27 cellular contexts compared by ENCODE assay signal in genomic region chr22:33515733-33516297, GRCh38.
DNase-seq lines count a peak whose midpoint lies in the region; ATAC-seq, FAIRE-seq and TF ChIP-seq lines count a peak whose summit lies in the region.
"Had no signal": no experiment of that assay in that cellular context is flagged by ENCODE, and none has a peak within 500 bp of the region (broad histone marks: within the 10 kb centered on the region; RNA-seq: fewer than 3 reads in every experiment).

No MANE protein-coding gene starts in this region.

- no peak overlapping the region for H3K18ac ChIP-seq in H9 (ENCODE audit: insufficient read length, low read depth, low read length)

- no peaks in the 10 kb centered on the region for H3K4me1 ChIP-seq in H9 (ENCODE audit: insufficient read depth, low read length)
- no peaks in the 10 kb centered on the region for H3K4me1 ChIP-seq in K562 (replicated peaks in 1 of 2; ENCODE audit: control insufficient read depth in 2 of 2, insufficient read depth in 2 of 2, low read length in 2 of 2)
- peaks cover 13% of the 10 kb centered on the region for H3K4me1 ChIP-seq in suprapubic skin
- H3K4me1 ChIP-seq: adrenal gland, HAP-1, uterus had no signal

- H3K14ac ChIP-seq in H9 (ENCODE audit: insufficient read depth, low read length): no peak overlapping the region; the same call in 1 of the 2 replicates

- no peak overlapping the region for H3K23ac ChIP-seq in H9 (ENCODE audit: insufficient read length, low read depth, low read length)

- H2BK5ac ChIP-seq in H9 (ENCODE audit: insufficient read length, low read length): no peak overlapping the region

- DNase-seq in H9 (no peak), NCI-H128 (lab: John Stamatoyannopoulos, UW; ENCODE audit: unreplicated experiment) (peak; percentile 18), K562 (ENCODE audit: extremely low read depth in 1 of 4, low spot score in 3 of 4) (no peak), retina (peak; percentile 23), suprapubic skin (ENCODE audit: low spot score in 2 of 2) (no peak), AG20443 (ENCODE audit: low spot score) (no peak)
- DNase-seq in effector CD8-positive, alpha-beta T cell (lab: John Stamatoyannopoulos, UW): no peak
- DNase-seq: activated CD8-positive, alpha-beta T cell treated with anti-CD3 and anti-CD28 coated beads, Interleukin-2, amount 10 ng/mL, durations not matched to agents 7 days and 5 days; adrenal gland; CD4-positive, CD25-positive, alpha-beta regulatory T cell; effector memory CD8-positive, alpha-beta T cell; gastrocnemius medialis; Karpas-422; mesenchymal stem cell; MV-4-11; NCI-H82; OCI-M1; uterus had no signal

- H4K91ac ChIP-seq in H9 (ENCODE audit: insufficient read length, low read depth, low read length): no peak overlapping the region

- H3K4me3 Mint-ChIP-seq in H9: no peak overlapping the region
- H3K4me3 Mint-ChIP-seq: activated CD8-positive, alpha-beta T cell treated with anti-CD3 and anti-CD28 coated beads, Interleukin-2, amount 10 ng/mL, durations not matched to agents 7 days and 5 days; CD4-positive, CD25-positive, alpha-beta regulatory T cell; effector memory CD8-positive, alpha-beta T cell had no signal

- in situ Hi-C loops in K562 (cut with MboI): no loop called here

- no peaks in the 10 kb centered on the region for H3K9me3 Mint-ChIP-seq in H9
- H3K9me3 Mint-ChIP-seq: effector memory CD8-positive, alpha-beta T cell had no signal

- no peak overlapping the region for H3T11ph ChIP-seq in H9 (ENCODE audit: low read length)

- H2AFZ ChIP-seq in H9 (ENCODE audit: low read length): no peak overlapping the region
- no peak overlapping the region for H2AFZ ChIP-seq in K562 (ENCODE audit: low read depth, low read length)

- no peak for TF ChIP-seq RAD21 in K562 (CRISPR knock-in tag; conservative IDR thresholded peaks at IDR 0.05 in 1 of 2, IDR thresholded peaks at IDR 0.05 in 1 of 2)

- H3K9ac ChIP-seq in H9 (ENCODE audit: extremely low read depth, insufficient read length, low read length) (no peak overlapping the region), K562 (ENCODE audit: insufficient read depth in 1 of 2, low read depth in 2 of 2, low read length in 2 of 2) (no peak overlapping the region)

- no peak overlapping the region for H4K8ac ChIP-seq in H9 (replicated peaks; ENCODE audit: insufficient read length, low read depth, low read length)

- FAIRE-seq in K562 (lab: Jason Lieb, UNC): no peak
- FAIRE-seq: colon, G401.6, GM18507, islet of Langerhans had no signal

- no peak overlapping the region for H2BK12ac ChIP-seq in H9 (ENCODE audit: insufficient read length, low read depth, low read length)

- no peaks in the 10 kb centered on the region for H3K27me3 Mint-ChIP-seq in H9 (ENCODE audit: low read depth)
- H3K27me3 Mint-ChIP-seq: CD4-positive, CD25-positive, alpha-beta regulatory T cell; effector memory CD8-positive, alpha-beta T cell had no signal

- peaks cover under 1 to 1% (median under 1%) of the 10 kb centered on the region in 3 experiments; a peak in 3 of 7 replicates for H3K36me3 Mint-ChIP-seq in H9 (ENCODE audit: insufficient read depth in 1 of 3, low read depth in 3 of 3)
- H3K36me3 Mint-ChIP-seq: CD4-positive, CD25-positive, alpha-beta regulatory T cell had no signal

- no CpG with 5 or more reads among the region's 11 CpGs for WGBS in H9 (ENCODE audit: extremely low coverage, insufficient read length, low lambda C conversion rate)
- WGBS in K562 (ENCODE audit: insufficient coverage, low coverage, missing lambda C conversion rate): 0% methylated on average over 10 of the region's 11 CpGs
- 89% methylated on average over 11 of the region's 11 CpGs for WGBS in suprapubic skin

- no peak overlapping the region for H3K4me2 ChIP-seq in H9 (ENCODE audit: insufficient read depth, insufficient read length, low read length)
- H3K4me2 ChIP-seq in K562 (ENCODE audit: insufficient read depth, low read length): no peak overlapping the region

- H3K36me3 ChIP-seq in K562 (ENCODE audit: control insufficient read depth, insufficient read depth, low read length) (no peaks in the 10 kb centered on the region), suprapubic skin (no peaks in the 10 kb centered on the region)
- H3K36me3 ChIP-seq: adrenal gland, gastrocnemius medialis, HAP-1, uterus had no signal

- H4K5ac ChIP-seq in H9 (ENCODE audit: insufficient read length, low read depth, low read length): no peak overlapping the region

- CTCF ChIA-PET in K562 (lab: Yijun Ruan, JAX; ENCODE audit: low intra/inter-chr PET ratio): no interaction called here

- no peaks in the 10 kb centered on the region for H3K9me1 ChIP-seq in K562 (ENCODE audit: control insufficient read depth, insufficient read depth, low read length)

- no peak for TF ChIP-seq EP300 in K562 (IDR thresholded peaks at IDR 0.05; ENCODE audit: low read length)
- no peak for TF ChIP-seq EP300 in suprapubic skin (IDR thresholded peaks at IDR 0.05)

- H3K4me3 ChIP-seq in K562 (no peak overlapping the region), suprapubic skin (no peak overlapping the region)
- H3K4me3 ChIP-seq: adrenal gland, gastrocnemius medialis, HAP-1, uterus had no signal

- no peaks in the 10 kb centered on the region for H3K79me1 ChIP-seq in H9 (ENCODE audit: insufficient read depth, low read depth, low read length, poor library complexity, severe bottlenecking)

- no peaks in the 10 kb centered on the region for H3K27me3 ChIP-seq in H9 (ENCODE audit: insufficient read depth, low read length)
- no peaks in the 10 kb centered on the region for H3K27me3 ChIP-seq in K562 (ENCODE audit: control insufficient read depth in 2 of 2, insufficient read depth in 2 of 2, low read length in 2 of 2)
- no peaks in the 10 kb centered on the region for H3K27me3 ChIP-seq in suprapubic skin
- H3K27me3 ChIP-seq: adrenal gland, gastrocnemius medialis, uterus had no signal

- no peak for ATAC-seq in K562
- ATAC-seq: activated CD4-positive, CD25-positive, alpha-beta regulatory T cell treated with anti-CD3 and anti-CD28 coated beads, Interleukin-2, amount 50 U/mL, for 24 hours; activated CD8-positive, alpha-beta T cell treated with anti-CD3 and anti-CD28 coated beads, Interleukin-2, amount 10 ng/mL, durations not matched to agents 7 days and 5 days; effector memory CD8-positive, alpha-beta T cell; esophagus mucosa; gastrocnemius medialis; right cardiac atrium; Right ventricle myocardium inferior had no signal

- no peak overlapping the region for H2BK15ac ChIP-seq in H9 (ENCODE audit: low read depth, low read length)

- H2BK20ac ChIP-seq in H9 (ENCODE audit: low read depth, low read length, poor library complexity, severe bottlenecking): no peak overlapping the region

- H3K9me3 ChIP-seq in H9 (ENCODE audit: control insufficient read depth, low read depth, low read length) (no peaks in the 10 kb centered on the region), K562 (replicated peaks; ENCODE audit: control insufficient read depth, insufficient read depth, low read depth, low read length) (no peaks in the 10 kb centered on the region), suprapubic skin (no peaks in the 10 kb centered on the region)
- H3K9me3 ChIP-seq: adrenal gland, gastrocnemius medialis, HAP-1, uterus had no signal

- H3K4me1 Mint-ChIP-seq in H9: peaks cover 6 to 14% of the 10 kb centered on the region in 2 experiments
- H3K4me1 Mint-ChIP-seq: CD4-positive, CD25-positive, alpha-beta regulatory T cell had no signal

- no peak for TF ChIP-seq POLR2A in K562 (conservative IDR thresholded peaks at IDR 0.05)
- no peak for TF ChIP-seq POLR2A in suprapubic skin (IDR thresholded peaks at IDR 0.05)

- intact Hi-C loops in K562 (cut with micrococcal nuclease): loop anchor here (10.0 kb wide), 1 partner anchor 59 kb away; no protein-coding TSS in a partner anchor

- H2AK5ac ChIP-seq in H9 (ENCODE audit: insufficient read length, low read length): no peak overlapping the region

- no peaks in the 10 kb centered on the region for H4K20me1 ChIP-seq in H9 (ENCODE audit: control insufficient read depth, insufficient read depth, insufficient read length)
- H4K20me1 ChIP-seq in K562 (replicated peaks; ENCODE audit: control insufficient read depth, insufficient read depth, low read length): no peaks in the 10 kb centered on the region

- no peaks in the 10 kb centered on the region for H3K79me2 ChIP-seq in H9 (ENCODE audit: insufficient read depth, low read length)
- H3K79me2 ChIP-seq in K562 (ENCODE audit: control insufficient read depth, insufficient read depth, low read length): no peaks in the 10 kb centered on the region

- POLR2A ChIA-PET in K562 (lab: Yijun Ruan, JAX): no interaction called here

- TF ChIP-seq CTCF in H9 (conservative IDR thresholded peaks at IDR 0.05): no peak
- TF ChIP-seq CTCF in K562 (IDR thresholded peaks at IDR 0.05 in 2 of 3, conservative IDR thresholded peaks at IDR 0.05 in 1 of 3; ENCODE audit: insufficient read depth in 2 of 3, low read depth in 1 of 3, low read length in 3 of 3): no peak
- TF ChIP-seq CTCF in suprapubic skin (IDR thresholded peaks at IDR 0.05): no peak

- no peak overlapping the region for H3K56ac ChIP-seq in H9 (ENCODE audit: insufficient read length, low read depth, low read length)

- no peaks in the 10 kb centered on the region for H3K23me2 ChIP-seq in H9 (ENCODE audit: insufficient read length, low read depth, low read length, poor library complexity, severe bottlenecking)

- H3K27ac ChIP-seq in H9 (ENCODE audit: insufficient read length, low read depth, low read length) (no peak overlapping the region), K562 (ENCODE audit: extremely low read depth, low read depth, low read length) (no peak overlapping the region), suprapubic skin (no peak overlapping the region)
- H3K27ac ChIP-seq: adrenal gland, gastrocnemius medialis, uterus had no signal

- no TSS peak for BruUV-seq in K562 (replicated peaks; lab: Mats Ljungman, UMichigan)

- H3K4ac ChIP-seq in H9 (ENCODE audit: low read depth, low read length): no peak overlapping the region

- no peak overlapping the region for H2BK120ac ChIP-seq in H9 (ENCODE audit: low read depth, low read length, poor library complexity, severe bottlenecking)

- peak overlapping the region; percentile 10 to 83 (median 34); a peak in 3 of 7 replicates for H3K27ac Mint-ChIP-seq in H9
- H3K27ac Mint-ChIP-seq: activated CD8-positive, alpha-beta T cell treated with anti-CD3 and anti-CD28 coated beads, Interleukin-2, amount 10 ng/mL, durations not matched to agents 7 days and 5 days; CD4-positive, CD25-positive, alpha-beta regulatory T cell; effector memory CD8-positive, alpha-beta T cell had no signal

TF ChIP-seq in K562, 482 proteins besides CTCF, POLR2A, EP300 and RAD21 (continues in another document):
- peak; percentile 48; the same call in 1 of the 2 replicates for TF ChIP-seq NFIC (IDR thresholded peaks at IDR 0.05)
- no peak for TF ChIP-seq FOXM1 (IDR thresholded peaks at IDR 0.05; ENCODE audit: low read depth)
- TF ChIP-seq FOXM1 (CRISPR knock-in tag; IDR thresholded peaks at IDR 0.05; ENCODE audit: low read depth): no peak

Comparison
In these comparisons a context has a peak if more than half of its experiments do, and no peak if none do; other contexts are left out.
1. DNase-seq: peak in NCI-H128 (single experiment) and retina (single experiment); none in H9 (single experiment), K562 (0 of 4), suprapubic skin (0 of 2), AG20443 (single experiment) and effector CD8-positive, alpha-beta T cell (single experiment).